In genomic region chr5:89229331-89230070, GRCh38 we compare ENCODE assay signal across 1 cellular context.
TF ChIP-seq lines count a peak whose summit lies in the region.

No MANE protein-coding gene starts in this region.

TF ChIP-seq in WTC11, 78 proteins besides CTCF, POLR2A, EP300 and RAD21 (continued from another document):
- TF ChIP-seq HMGXB4 (CRISPR knock-in tag; IDR thresholded peaks at IDR 0.05) (no peak), ZMAT4 (CRISPR knock-in tag; IDR thresholded peaks at IDR 0.05) (no peak), TCF7 (CRISPR knock-in tag; IDR thresholded peaks at IDR 0.05; ENCODE audit: low read depth) (no peak), TP53 (CRISPR knock-in tag; IDR thresholded peaks at IDR 0.05) (no peak), PRRX2 (CRISPR knock-in tag; IDR thresholded peaks at IDR 0.05) (no peak), EMX1 (CRISPR knock-in tag; IDR thresholded peaks at IDR 0.05) (no peak)
